In the genomic region with DNA sequence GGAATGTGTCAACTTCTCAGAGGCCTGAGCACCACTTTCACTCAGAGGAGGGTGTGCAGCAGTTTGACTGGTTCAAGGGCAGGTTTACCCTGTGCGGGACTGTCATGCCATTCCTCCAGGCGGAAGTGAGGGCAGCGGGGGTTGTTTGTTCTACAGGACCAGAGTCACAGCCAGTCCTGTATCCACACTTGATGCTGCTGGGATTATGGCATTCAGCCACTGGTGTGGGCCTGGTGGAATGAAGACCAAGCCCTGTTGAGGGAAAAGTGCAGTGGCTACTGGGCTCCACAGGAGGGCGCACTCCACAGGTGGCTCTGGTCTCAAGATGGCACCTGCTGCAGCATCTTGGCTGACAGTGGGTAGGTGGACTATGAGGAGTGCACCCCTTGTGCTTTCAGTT, we compare ENCODE assay signal across 11 cellular contexts. TPM values are rescaled to one million over a fixed set of nuclear protein-coding genes. Genes with fewer than 3 reads are reported as not detected.
A peak's percentile ranks its signal among the peaks of the same experiment; 100 is the strongest.
DNase-seq lines count a peak whose midpoint lies in the region; ATAC-seq and TF ChIP-seq lines count a peak whose summit lies in the region.
"Had no signal": no experiment of that assay in that cellular context is flagged by ENCODE, and none has a peak within 500 bp of the region (broad histone marks: within the 10 kb centered on the region; RNA-seq: fewer than 3 reads in every experiment).

No MANE protein-coding gene starts in this region.

- TF ChIP-seq CTCF in GM12872 (IDR thresholded peaks at IDR 0.05; ENCODE audit: insufficient read depth, low read depth, low read length): peak; percentile 72
- TF ChIP-seq CTCF in osteocyte (IDR thresholded peaks at IDR 0.05): peak; percentile 28
- no peak for TF ChIP-seq CTCF in CD8-positive, alpha-beta T cell (IDR thresholded peaks at IDR 0.05)
- TF ChIP-seq CTCF in dorsolateral prefrontal cortex (IDR thresholded peaks at IDR 0.05 in 54 of 56, conservative IDR thresholded peaks at IDR 0.05 in 2 of 56; ENCODE audit: low read depth in 1 of 56, partially characterized antibody in 56 of 56): peak in 2 of 56 donors; percentile 13 to 14

- H3K4me1 ChIP-seq in CD8-positive, alpha-beta T cell (ENCODE audit: insufficient read depth, low read length): no peaks in the 10 kb centered on the region

- H3K36me3 ChIP-seq in CD8-positive, alpha-beta T cell (ENCODE audit: insufficient read depth, low read length): no peaks in the 10 kb centered on the region

- POLR2A ChIA-PET in CD8-positive, alpha-beta T cell (lab: Charles Lee): no interaction called here

- no peak overlapping the region for H3K4me3 Mint-ChIP-seq in osteocyte (ENCODE audit: unreplicated experiment)
- H3K4me3 Mint-ChIP-seq in CD8-positive, alpha-beta T cell: no peak overlapping the region
- H3K4me3 Mint-ChIP-seq in activated T-cell treated with anti-CD3 and anti-CD28 coated beads, Interleukin-2, amount 50 U/mL, for 24 hours: no peak overlapping the region

- no peaks in the 10 kb centered on the region for H3K4me1 Mint-ChIP-seq in osteocyte (ENCODE audit: unreplicated experiment)
- no peaks in the 10 kb centered on the region for H3K4me1 Mint-ChIP-seq in CD8-positive, alpha-beta T cell (ENCODE audit: low read depth)
- no peaks in the 10 kb centered on the region for H3K4me1 Mint-ChIP-seq in activated T-cell treated with anti-CD3 and anti-CD28 coated beads, Interleukin-2, amount 50 U/mL, for 24 hours (ENCODE audit: low read depth)

- intact Hi-C loops in CD8-positive, alpha-beta T cell (cut with DNase I, micrococcal nuclease): no loop called here
- intact Hi-C loops in dorsolateral prefrontal cortex (cut with DNase I): no loop called here

- no peaks in the 10 kb centered on the region for H3K36me3 Mint-ChIP-seq in osteocyte (ENCODE audit: unreplicated experiment)
- H3K36me3 Mint-ChIP-seq in CD8-positive, alpha-beta T cell: no peaks in the 10 kb centered on the region
- no peaks in the 10 kb centered on the region for H3K36me3 Mint-ChIP-seq in activated T-cell treated with anti-CD3 and anti-CD28 coated beads, Interleukin-2, amount 50 U/mL, for 24 hours (ENCODE audit: low read depth)

- peaks cover 55% of the 10 kb centered on the region for H3K27me3 Mint-ChIP-seq in osteocyte (ENCODE audit: unreplicated experiment)
- H3K27me3 Mint-ChIP-seq in CD8-positive, alpha-beta T cell (ENCODE audit: low read depth): peaks cover 40% of the 10 kb centered on the region
- peaks cover 50% of the 10 kb centered on the region for H3K27me3 Mint-ChIP-seq in activated T-cell treated with anti-CD3 and anti-CD28 coated beads, Interleukin-2, amount 50 U/mL, for 24 hours

- H3K27ac Mint-ChIP-seq in osteocyte (ENCODE audit: unreplicated experiment): no peak overlapping the region
- H3K27ac Mint-ChIP-seq in CD8-positive, alpha-beta T cell: no peak overlapping the region
- no peak overlapping the region for H3K27ac Mint-ChIP-seq in activated T-cell treated with anti-CD3 and anti-CD28 coated beads, Interleukin-2, amount 50 U/mL, for 24 hours

- no peaks in the 10 kb centered on the region for H3K9me3 ChIP-seq in CD8-positive, alpha-beta T cell (ENCODE audit: low read length)

- peaks cover 12% of the 10 kb centered on the region for H3K9me3 Mint-ChIP-seq in osteocyte (ENCODE audit: unreplicated experiment)
- peaks cover 10% of the 10 kb centered on the region for H3K9me3 Mint-ChIP-seq in CD8-positive, alpha-beta T cell
- peaks cover 8% of the 10 kb centered on the region for H3K9me3 Mint-ChIP-seq in activated T-cell treated with anti-CD3 and anti-CD28 coated beads, Interleukin-2, amount 50 U/mL, for 24 hours

- no peak overlapping the region for H3K27ac ChIP-seq in CD8-positive, alpha-beta T cell (ENCODE audit: low read depth, low read length)
- H3K27ac ChIP-seq in dorsolateral prefrontal cortex: no peak overlapping the region

- TF ChIP-seq POLR2A in erythroblast (IDR thresholded peaks at IDR 0.05; ENCODE audit: low read length): no peak

- peak; percentile 22 for DNase-seq in NAMALWA (ENCODE audit: low spot score)
- peak; percentile 24 to 35 for DNase-seq in erythroblast (lab: John Stamatoyannopoulos, UW)
- DNase-seq in osteocyte (ENCODE audit: extremely low spot score, unreplicated experiment): no peak
- no peak for DNase-seq in CD8-positive, alpha-beta T cell
- no peak for DNase-seq in dorsolateral prefrontal cortex
- no peak for DNase-seq in activated T-cell treated with anti-CD3 and anti-CD28 coated beads, Interleukin-2, amount 50 U/mL, for 24 hours
- DNase-seq: NCI-H2171 treated with DMSO at 0.1 percent for 48 hours had no signal

- no peak overlapping the region for H3K4me3 ChIP-seq in CD8-positive, alpha-beta T cell (ENCODE audit: low read depth, low read length)
- no peak overlapping the region for H3K4me3 ChIP-seq in dorsolateral prefrontal cortex

- H3K27me3 ChIP-seq in CD8-positive, alpha-beta T cell (ENCODE audit: insufficient read depth, low read length): peaks cover 8% of the 10 kb centered on the region
- H3K27me3 ChIP-seq in dorsolateral prefrontal cortex: peaks cover 0 to 4% (median 0%) of the 10 kb centered on the region in 45 donors

- no peak for ATAC-seq in CD8-positive, alpha-beta T cell

- CTCF ChIA-PET in CD8-positive, alpha-beta T cell (lab: Charles Lee): no interaction called here

RNA-seq across cellular contexts. Expression of a gene that starts 14.8 kb away (rescaled TPM):
- total RNA-seq in osteocyte (not detected in 2 replicates), dorsolateral prefrontal cortex (under 1 TPM in 3 of 120 experiments, not detected in 117; 0.17 to 0.23 (median 0.20) TPM)
- not detected for total RNA-seq in CD8-positive, alpha-beta T cell
- total RNA-seq: mononuclear cell; subcutaneous adipose tissue; T-helper 1 cell treated with Interleukin-12 subunit alpha and Interleukin-12 subunit beta and Interleukin-4 antibody, amounts not matched to agents 30 ng/mL and 1 ng/mL, for 36 hours had no signal

RNA-seq across cellular contexts. Expression of a gene that starts 18.4 kb away (rescaled TPM):
- total RNA-seq in osteocyte (not detected in 2 replicates), dorsolateral prefrontal cortex (10 to 100 TPM in 11 of 120 experiments, 1 to 10 TPM in 63, under 1 TPM in 17, not detected in 29; 0.75 to 34.8 (median 2.0) TPM)
- total RNA-seq in CD8-positive, alpha-beta T cell: not detected

RNA-seq across cellular contexts. Expression of a gene that starts 29.2 kb away (rescaled TPM):
- total RNA-seq in osteocyte: not detected in 2 replicates
- total RNA-seq in CD8-positive, alpha-beta T cell: not detected
- not detected for total RNA-seq in dorsolateral prefrontal cortex
- total RNA-seq: mononuclear cell; subcutaneous adipose tissue; T-helper 1 cell treated with Interleukin-12 subunit alpha and Interleukin-12 subunit beta and Interleukin-4 antibody, amounts not matched to agents 30 ng/mL and 1 ng/mL, for 36 hours had no signal

Comparison
In these comparisons a context has a peak if more than half of its experiments do, and no peak if none do; other contexts are left out.
1. DNase-seq: peak in NAMALWA (single experiment) and erythroblast (2 of 2); none in osteocyte (single experiment), CD8-positive, alpha-beta T cell (0 of 7), dorsolateral prefrontal cortex (0 of 10) and activated T-cell treated with anti-CD3 and anti-CD28 coated beads, Interleukin-2, amount 50 U/mL, for 24 hours (single experiment).